In genomic region chr2:235803028-235803427, GRCh38 we compare ENCODE assay signal across 19 cellular contexts.
DNase-seq lines count a peak whose midpoint lies in the region; ATAC-seq and TF ChIP-seq lines count a peak whose summit lies in the region.
"Had no signal": no experiment of that assay in that cellular context is flagged by ENCODE, and none has a peak within 500 bp of the region (broad histone marks: within the 10 kb centered on the region; RNA-seq: fewer than 3 reads in every experiment).

No MANE protein-coding gene starts in this region.

- peaks cover 0 to 65% (median 42%) of the 10 kb centered on the region in 9 donors for H3K36me3 ChIP-seq in heart left ventricle
- no peaks in the 10 kb centered on the region for H3K36me3 ChIP-seq in smooth muscle cell (ENCODE audit: low read depth)

- H3K9ac ChIP-seq in smooth muscle cell (ENCODE audit: low read depth) = no peak overlapping the region

- no peaks in the 10 kb centered on the region for H3K9me3 ChIP-seq in heart left ventricle
- no peaks in the 10 kb centered on the region for H3K9me3 ChIP-seq in smooth muscle cell (replicated peaks; ENCODE audit: low read depth)
- H3K9me3 ChIP-seq: Caco-2, testis had no signal

- no peaks in the 10 kb centered on the region for H3F3A ChIP-seq in smooth muscle cell (ENCODE audit: low read depth)

- no peaks in the 10 kb centered on the region for H3K4me1 ChIP-seq in heart left ventricle
- no peaks in the 10 kb centered on the region for H3K4me1 ChIP-seq in smooth muscle cell (ENCODE audit: low read depth)
- H3K4me1 ChIP-seq: Caco-2, testis had no signal

- H3K27me3 ChIP-seq in heart left ventricle = no peaks in the 10 kb centered on the region
- no peaks in the 10 kb centered on the region for H3K27me3 ChIP-seq in smooth muscle cell (ENCODE audit: low read depth)
- H3K27me3 ChIP-seq: testis had no signal

- TF ChIP-seq CTCF in heart left ventricle (IDR thresholded peaks at IDR 0.05) = peak in 7 of 12 donors; percentile 12 to 40 (median 29)
- peak; percentile 30 for TF ChIP-seq CTCF in smooth muscle cell (IDR thresholded peaks at IDR 0.05; ENCODE audit: borderline replicate concordance, insufficient read depth, poor library complexity, severe bottlenecking)

- intact Hi-C loops in heart left ventricle (cut with DNase I) (no loop called here), left cardiac atrium (cut with DNase I) (loop anchor here in 1 of 2 donors (10.0 kb wide), 1 partner anchor 372 kb away; no protein-coding TSS in a partner anchor)

- no peak overlapping the region for H3K4me2 ChIP-seq in smooth muscle cell

- no peak for TF ChIP-seq POLR2A in heart left ventricle (IDR thresholded peaks at IDR 0.05)

- 94 to 98% (median 98%) methylated on average over 1 of the region's 1 CpG for WGBS in heart left ventricle, 4 donors
- WGBS in smooth muscle cell (ENCODE audit: low lambda C conversion rate) = 100% methylated on average over 1 of the region's 1 CpG

- ATAC-seq in heart left ventricle = no peak
- no peak for ATAC-seq in left cardiac atrium
- no peak for ATAC-seq in HG03135 (IDR thresholded peaks at IDR 0.05; ENCODE audit: unreplicated experiment)
- ATAC-seq in HG03108 (IDR thresholded peaks at IDR 0.05; ENCODE audit: unreplicated experiment) = no peak

- no peaks in the 10 kb centered on the region for H3K79me2 ChIP-seq in smooth muscle cell (ENCODE audit: low read depth)

- DNase-seq in heart left ventricle (no peak), left cardiac atrium (no peak), amniotic epithelial cell (ENCODE audit: low read depth) (peak; percentile 7), fibroblast of peridontal ligament (ENCODE audit: extremely low read depth) (peak; percentile 30), smooth muscle cell (lab: John Stamatoyannopoulos, UW; ENCODE audit: unreplicated experiment) (no peak), NCI-H2227 treated with DMSO at 0.1 percent for 48 hours (lab: John Stamatoyannopoulos, UW) (no peak)
- DNase-seq: activated CD4-positive, alpha-beta T cell treated with anti-CD3 and anti-CD28 coated beads for 48 hours; activated naive CD4-positive, alpha-beta T cell treated with anti-CD3 and anti-CD28 coated beads, Interleukin-2, amount 10 ng/mL, durations not matched to agents 7 days and 5 days; activated T-cell treated with anti-CD3 and anti-CD28 coated beads for 4 hours; Caco-2; hippocampal formation; Karpas-422; naive B cell; NCI-H2081; NCI-H774; stimulated activated CD4-positive, alpha-beta T cell treated with anti-CD3 and anti-CD28 coated beads, Interleukin-1b, Interleukin-23, amount 100 ng/mL, for 48 hours; testis had no signal

- H4K20me1 ChIP-seq in smooth muscle cell (ENCODE audit: low read depth) = peaks cover 4% of the 10 kb centered on the region

- H3K4me3 ChIP-seq in heart left ventricle (no peak overlapping the region), smooth muscle cell (no peak overlapping the region)
- H3K4me3 ChIP-seq: testis had no signal

- no peak overlapping the region for H3K27ac ChIP-seq in heart left ventricle
- H3K27ac ChIP-seq in smooth muscle cell (ENCODE audit: low read depth) = no peak overlapping the region
- H3K27ac ChIP-seq: testis had no signal

- no peak overlapping the region for H2AFZ ChIP-seq in smooth muscle cell (ENCODE audit: low read depth)

Comparison
In these comparisons a context has a peak if more than half of its experiments do, and no peak if none do; other contexts are left out.
1. DNase-seq: peak in amniotic epithelial cell (single experiment) and fibroblast of peridontal ligament (single experiment); none in heart left ventricle (0 of 5), left cardiac atrium (single experiment), smooth muscle cell (single experiment) and NCI-H2227 treated with DMSO at 0.1 percent for 48 hours (single experiment).